In the genomic region with DNA sequence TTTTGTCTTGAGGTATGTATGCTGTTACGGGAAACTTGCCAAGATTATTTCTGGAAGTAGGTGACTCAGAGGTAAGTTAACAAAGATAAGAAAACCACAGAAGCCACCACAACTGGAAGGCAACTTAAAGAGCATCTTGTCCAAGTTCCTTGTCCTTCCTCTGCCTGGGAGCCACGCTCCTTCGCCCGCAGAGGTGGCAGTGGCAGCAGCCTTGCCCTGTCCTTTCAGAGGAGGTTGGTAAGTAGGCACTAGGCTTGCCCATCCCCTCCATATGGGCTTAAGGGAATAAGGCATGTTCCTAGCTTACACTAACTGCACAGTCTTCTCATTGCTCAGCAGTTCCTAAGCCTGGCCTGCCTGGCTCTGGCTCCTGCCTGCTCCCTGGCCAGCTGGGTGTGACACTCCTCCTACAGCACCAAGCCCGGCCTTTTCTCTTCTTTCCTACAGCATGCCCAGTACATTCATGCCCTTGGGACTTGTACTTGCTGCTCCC, we compare ENCODE assay signal across 8 cellular contexts. TPM values are rescaled to one million over a fixed set of nuclear protein-coding genes. Genes with fewer than 3 reads are reported as not detected.
A peak's percentile ranks its signal among the peaks of the same experiment; 100 is the strongest.
DNase-seq lines count a peak whose midpoint lies in the region; ATAC-seq and TF ChIP-seq lines count a peak whose summit lies in the region.

No MANE protein-coding gene starts in this region.

- TF ChIP-seq CTCF in WTC11 (IDR thresholded peaks at IDR 0.05): no peak

- H3K27ac Mint-ChIP-seq in WTC11: no peak overlapping the region

- WGBS in esophagus, 2 donors: 44 to 62% methylated on average over 5 of the region's 5 CpGs

- peak; percentile 62 for DNase-seq in GF-D8 (lab: John Stamatoyannopoulos, UW)
- DNase-seq in RPMI7951 (ENCODE audit: low read depth): peak; percentile 98
- peak; percentile 92 for DNase-seq in renal cortical epithelial cell (ENCODE audit: low read depth)
- no peak for DNase-seq in WTC11 (ENCODE audit: low spot score)
- no peak for DNase-seq in NCI-H1436 (lab: John Stamatoyannopoulos, UW)
- DNase-seq in anterior cingulate cortex (lab: John Stamatoyannopoulos, UW): no peak

- H3K4me1 ChIP-seq in esophagus (ENCODE audit: control insufficient read depth in 2 of 2, insufficient read depth in 2 of 2, low read length in 1 of 2): peaks cover 3 to 19% of the 10 kb centered on the region in 2 donors

- no peaks in the 10 kb centered on the region for H3K9me3 Mint-ChIP-seq in WTC11

- ATAC-seq in HG02981 (IDR thresholded peaks at IDR 0.05; ENCODE audit: unreplicated experiment) (no peak), WTC11 (no peak)

- H3K4me1 Mint-ChIP-seq in WTC11: peaks cover 18% of the 10 kb centered on the region

- H3K27me3 ChIP-seq in esophagus (ENCODE audit: control insufficient read depth in 1 of 2, insufficient read depth in 2 of 2, low read length in 2 of 2): no peaks in the 10 kb centered on the region

- CTCF ChIA-PET in WTC11 (lab: Charles Lee): interaction anchor here (2.2 kb wide), 1 partner anchor 21 kb away, joined by 8 read pairs; no protein-coding TSS in a partner anchor

- H3K36me3 ChIP-seq in esophagus (ENCODE audit: control insufficient read depth in 2 of 2, insufficient read depth in 2 of 2, low read length in 1 of 2): no peaks in the 10 kb centered on the region

- H3K9me3 ChIP-seq in esophagus (ENCODE audit: control insufficient read depth in 2 of 2, insufficient read depth in 1 of 2, low read depth in 1 of 2, low read length in 1 of 2): no peaks in the 10 kb centered on the region

- H3K4me3 ChIP-seq in esophagus (ENCODE audit: low read depth in 1 of 2, low read length in 2 of 2): no peak overlapping the region

- no peak overlapping the region for H3K4me3 Mint-ChIP-seq in WTC11

- H3K36me3 Mint-ChIP-seq in WTC11: no peaks in the 10 kb centered on the region

- peak overlapping the region; percentile 58 to 74 for H3K27ac ChIP-seq in esophagus (ENCODE audit: low read depth in 2 of 2, low read length in 1 of 2)

- H3K27me3 Mint-ChIP-seq in WTC11 (ENCODE audit: low read depth): peaks cover 4% of the 10 kb centered on the region; the same call in 1 of the 2 replicates

- POLR2A ChIA-PET in WTC11 (lab: Charles Lee): no interaction called here

TF ChIP-seq in WTC11, 78 proteins besides CTCF, POLR2A, EP300 and RAD21:
- TF ChIP-seq JAZF1 (CRISPR knock-in tag; IDR thresholded peaks at IDR 0.05) (no peak), ETV6 (CRISPR knock-in tag; IDR thresholded peaks at IDR 0.05) (no peak), ZNF138 (CRISPR knock-in tag; conservative IDR thresholded peaks at IDR 0.05) (no peak), MXD4 (CRISPR knock-in tag; IDR thresholded peaks at IDR 0.05; ENCODE audit: borderline replicate concordance) (no peak), ZNF232 (CRISPR knock-in tag; IDR thresholded peaks at IDR 0.05) (no peak), ZNF121 (CRISPR knock-in tag; IDR thresholded peaks at IDR 0.05) (no peak), ZNF317 (CRISPR knock-in tag; IDR thresholded peaks at IDR 0.05; ENCODE audit: borderline replicate concordance, low read depth) (no peak), SP1 (CRISPR knock-in tag; conservative IDR thresholded peaks at IDR 0.05) (no peak)
- TF ChIP-seq, protein P1, sequence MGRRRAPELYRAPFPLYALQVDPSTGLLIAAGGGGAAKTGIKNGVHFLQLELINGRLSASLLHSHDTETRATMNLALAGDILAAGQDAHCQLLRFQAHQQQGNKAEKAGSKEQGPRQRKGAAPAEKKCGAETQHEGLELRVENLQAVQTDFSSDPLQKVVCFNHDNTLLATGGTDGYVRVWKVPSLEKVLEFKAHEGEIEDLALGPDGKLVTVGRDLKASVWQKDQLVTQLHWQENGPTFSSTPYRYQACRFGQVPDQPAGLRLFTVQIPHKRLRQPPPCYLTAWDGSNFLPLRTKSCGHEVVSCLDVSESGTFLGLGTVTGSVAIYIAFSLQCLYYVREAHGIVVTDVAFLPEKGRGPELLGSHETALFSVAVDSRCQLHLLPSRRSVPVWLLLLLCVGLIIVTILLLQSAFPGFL (CRISPR knock-in tag; IDR thresholded peaks at IDR 0.05; ENCODE audit: borderline replicate concordance): no peak
- TF ChIP-seq, protein P2, sequence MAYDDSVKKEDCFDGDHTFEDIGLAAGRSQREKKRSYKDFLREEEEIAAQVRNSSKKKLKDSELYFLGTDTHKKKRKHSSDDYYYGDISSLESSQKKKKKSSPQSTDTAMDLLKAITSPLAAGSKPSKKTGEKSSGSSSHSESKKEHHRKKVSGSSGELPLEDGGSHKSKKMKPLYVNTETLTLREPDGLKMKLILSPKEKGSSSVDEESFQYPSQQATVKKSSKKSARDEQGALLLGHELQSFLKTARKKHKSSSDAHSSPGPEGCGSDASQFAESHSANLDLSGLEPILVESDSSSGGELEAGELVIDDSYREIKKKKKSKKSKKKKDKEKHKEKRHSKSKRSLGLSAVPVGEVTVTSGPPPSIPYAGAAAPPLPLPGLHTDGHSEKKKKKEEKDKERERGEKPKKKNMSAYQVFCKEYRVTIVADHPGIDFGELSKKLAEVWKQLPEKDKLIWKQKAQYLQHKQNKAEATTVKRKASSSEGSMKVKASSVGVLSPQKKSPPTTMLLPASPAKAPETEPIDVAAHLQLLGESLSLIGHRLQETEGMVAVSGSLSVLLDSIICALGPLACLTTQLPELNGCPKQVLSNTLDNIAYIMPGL (CRISPR knock-in tag; IDR thresholded peaks at IDR 0.05): no peak
- TF ChIP-seq, protein P3, sequence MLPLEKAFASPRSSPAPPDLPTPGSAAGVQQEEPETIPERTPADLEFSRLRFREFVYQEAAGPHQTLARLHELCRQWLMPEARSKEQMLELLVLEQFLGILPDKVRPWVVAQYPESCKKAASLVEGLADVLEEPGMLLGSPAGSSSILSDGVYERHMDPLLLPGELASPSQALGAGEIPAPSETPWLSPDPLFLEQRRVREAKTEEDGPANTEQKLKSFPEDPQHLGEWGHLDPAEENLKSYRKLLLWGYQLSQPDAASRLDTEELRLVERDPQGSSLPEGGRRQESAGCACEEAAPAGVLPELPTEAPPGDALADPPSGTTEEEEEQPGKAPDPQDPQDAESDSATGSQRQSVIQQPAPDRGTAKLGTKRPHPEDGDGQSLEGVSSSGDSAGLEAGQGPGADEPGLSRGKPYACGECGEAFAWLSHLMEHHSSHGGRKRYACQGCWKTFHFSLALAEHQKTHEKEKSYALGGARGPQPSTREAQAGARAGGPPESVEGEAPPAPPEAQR (CRISPR knock-in tag; IDR thresholded peaks at IDR 0.05): no peak
- TF ChIP-seq, protein P4, sequence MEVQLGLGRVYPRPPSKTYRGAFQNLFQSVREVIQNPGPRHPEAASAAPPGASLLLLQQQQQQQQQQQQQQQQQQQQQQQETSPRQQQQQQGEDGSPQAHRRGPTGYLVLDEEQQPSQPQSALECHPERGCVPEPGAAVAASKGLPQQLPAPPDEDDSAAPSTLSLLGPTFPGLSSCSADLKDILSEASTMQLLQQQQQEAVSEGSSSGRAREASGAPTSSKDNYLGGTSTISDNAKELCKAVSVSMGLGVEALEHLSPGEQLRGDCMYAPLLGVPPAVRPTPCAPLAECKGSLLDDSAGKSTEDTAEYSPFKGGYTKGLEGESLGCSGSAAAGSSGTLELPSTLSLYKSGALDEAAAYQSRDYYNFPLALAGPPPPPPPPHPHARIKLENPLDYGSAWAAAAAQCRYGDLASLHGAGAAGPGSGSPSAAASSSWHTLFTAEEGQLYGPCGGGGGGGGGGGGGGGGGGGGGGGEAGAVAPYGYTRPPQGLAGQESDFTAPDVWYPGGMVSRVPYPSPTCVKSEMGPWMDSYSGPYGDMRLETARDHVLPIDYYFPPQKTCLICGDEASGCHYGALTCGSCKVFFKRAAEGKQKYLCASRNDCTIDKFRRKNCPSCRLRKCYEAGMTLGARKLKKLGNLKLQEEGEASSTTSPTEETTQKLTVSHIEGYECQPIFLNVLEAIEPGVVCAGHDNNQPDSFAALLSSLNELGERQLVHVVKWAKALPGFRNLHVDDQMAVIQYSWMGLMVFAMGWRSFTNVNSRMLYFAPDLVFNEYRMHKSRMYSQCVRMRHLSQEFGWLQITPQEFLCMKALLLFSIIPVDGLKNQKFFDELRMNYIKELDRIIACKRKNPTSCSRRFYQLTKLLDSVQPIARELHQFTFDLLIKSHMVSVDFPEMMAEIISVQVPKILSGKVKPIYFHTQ (CRISPR knock-in tag; IDR thresholded peaks at IDR 0.05): no peak
- TF ChIP-seq, protein P5, sequence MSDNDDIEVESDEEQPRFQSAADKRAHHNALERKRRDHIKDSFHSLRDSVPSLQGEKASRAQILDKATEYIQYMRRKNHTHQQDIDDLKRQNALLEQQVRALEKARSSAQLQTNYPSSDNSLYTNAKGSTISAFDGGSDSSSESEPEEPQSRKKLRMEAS (CRISPR knock-in tag; IDR thresholded peaks at IDR 0.05): no peak
- TF ChIP-seq, protein P6, sequence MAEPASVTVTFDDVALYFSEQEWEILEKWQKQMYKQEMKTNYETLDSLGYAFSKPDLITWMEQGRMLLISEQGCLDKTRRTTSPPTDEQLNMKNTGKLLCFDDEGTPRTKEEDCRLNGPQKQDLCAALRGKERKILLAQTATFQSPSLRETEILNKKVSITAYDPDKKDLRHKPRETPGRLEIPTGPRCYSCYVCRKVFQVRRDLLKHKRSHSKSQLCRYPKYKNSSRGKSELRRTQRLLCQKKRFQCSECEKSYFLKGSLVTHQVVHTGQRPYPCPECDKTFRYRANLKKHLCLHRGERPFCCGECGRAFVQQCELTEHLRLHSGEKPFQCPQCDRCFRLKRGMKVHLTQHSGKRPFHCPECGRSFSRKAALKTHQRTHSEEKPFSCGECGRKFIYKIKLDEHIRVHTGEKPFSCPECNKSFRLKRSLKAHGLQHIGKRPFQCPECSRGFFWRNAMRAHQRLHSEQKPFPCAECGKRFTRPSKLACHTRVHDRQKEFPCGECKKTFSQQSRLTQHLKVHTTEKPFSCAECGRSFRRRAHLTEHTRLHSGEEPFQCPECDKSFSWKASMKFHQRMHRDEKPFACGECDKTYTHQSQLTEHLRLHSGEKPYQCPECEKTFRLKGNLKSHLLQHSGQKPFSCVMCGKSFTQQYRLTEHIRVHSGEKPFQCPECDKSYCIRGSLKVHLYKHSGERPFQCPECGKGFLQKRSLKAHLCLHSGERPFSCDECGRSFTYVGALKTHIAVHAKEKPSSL (CRISPR knock-in tag; conservative IDR thresholded peaks at IDR 0.05): no peak

RNA-seq across cellular contexts. Expression of a gene that starts 48.0 kb away (rescaled TPM):
- 0.12 and 0.29 TPM in 2 replicates for total RNA-seq in RPMI7951 (2014; rRNA removed; shearing (Covaris generic))
- 1 to 10 TPM in 1 of 2 donors, under 1 TPM in 1; 0.57 to 1.3 TPM for polyA plus RNA-seq in esophagus
- 4.3 and 5.2 TPM in 2 replicates for total RNA-seq in renal cortical epithelial cell
- total RNA-seq in WTC11 (2021): 14.9 to 21.0 TPM (median 18.0 TPM) in 3 replicates

Comparison
In these comparisons a context has a peak if more than half of its experiments do, and no peak if none do; other contexts are left out.
1. DNase-seq: peak in GF-D8 (single experiment), RPMI7951 (single experiment) and renal cortical epithelial cell (single experiment); none in WTC11 (single experiment), NCI-H1436 (single experiment) and anterior cingulate cortex (0 of 58).